In genomic region chr12:64569923-64570595, GRCh38 we compare ENCODE assay signal across 3 cellular contexts.
TF ChIP-seq lines count a peak whose summit lies in the region.

No MANE protein-coding gene starts in this region.

TF ChIP-seq in SK-N-SH treated with all-trans-retinoic acid at 6 μM for 48 hours, 23 proteins besides CTCF, POLR2A, EP300 and RAD21 (continues in another document):
- TF ChIP-seq PATZ1 (CRISPR knock-in tag; IDR thresholded peaks at IDR 0.05; ENCODE audit: borderline replicate concordance) (no peak), GLIS3 (CRISPR knock-in tag; IDR thresholded peaks at IDR 0.05) (no peak), CSRNP3 (CRISPR knock-in tag; IDR thresholded peaks at IDR 0.05) (no peak)
- TF ChIP-seq, protein P1, sequence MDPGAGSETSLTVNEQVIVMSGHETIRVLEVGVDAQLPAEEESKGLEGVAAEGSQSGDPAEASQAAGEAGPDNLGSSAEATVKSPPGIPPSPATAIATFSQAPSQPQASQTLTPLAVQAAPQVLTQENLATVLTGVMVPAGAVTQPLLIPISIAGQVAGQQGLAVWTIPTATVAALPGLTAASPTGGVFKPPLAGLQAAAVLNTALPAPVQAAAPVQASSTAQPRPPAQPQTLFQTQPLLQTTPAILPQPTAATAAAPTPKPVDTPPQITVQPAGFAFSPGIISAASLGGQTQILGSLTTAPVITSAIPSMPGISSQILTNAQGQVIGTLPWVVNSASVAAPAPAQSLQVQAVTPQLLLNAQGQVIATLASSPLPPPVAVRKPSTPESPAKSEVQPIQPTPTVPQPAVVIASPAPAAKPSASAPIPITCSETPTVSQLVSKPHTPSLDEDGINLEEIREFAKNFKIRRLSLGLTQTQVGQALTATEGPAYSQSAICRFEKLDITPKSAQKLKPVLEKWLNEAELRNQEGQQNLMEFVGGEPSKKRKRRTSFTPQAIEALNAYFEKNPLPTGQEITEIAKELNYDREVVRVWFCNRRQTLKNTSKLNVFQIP (CRISPR knock-in tag; IDR thresholded peaks at IDR 0.05; ENCODE audit: borderline replicate concordance, low read depth) = no peak
- TF ChIP-seq, protein P2, sequence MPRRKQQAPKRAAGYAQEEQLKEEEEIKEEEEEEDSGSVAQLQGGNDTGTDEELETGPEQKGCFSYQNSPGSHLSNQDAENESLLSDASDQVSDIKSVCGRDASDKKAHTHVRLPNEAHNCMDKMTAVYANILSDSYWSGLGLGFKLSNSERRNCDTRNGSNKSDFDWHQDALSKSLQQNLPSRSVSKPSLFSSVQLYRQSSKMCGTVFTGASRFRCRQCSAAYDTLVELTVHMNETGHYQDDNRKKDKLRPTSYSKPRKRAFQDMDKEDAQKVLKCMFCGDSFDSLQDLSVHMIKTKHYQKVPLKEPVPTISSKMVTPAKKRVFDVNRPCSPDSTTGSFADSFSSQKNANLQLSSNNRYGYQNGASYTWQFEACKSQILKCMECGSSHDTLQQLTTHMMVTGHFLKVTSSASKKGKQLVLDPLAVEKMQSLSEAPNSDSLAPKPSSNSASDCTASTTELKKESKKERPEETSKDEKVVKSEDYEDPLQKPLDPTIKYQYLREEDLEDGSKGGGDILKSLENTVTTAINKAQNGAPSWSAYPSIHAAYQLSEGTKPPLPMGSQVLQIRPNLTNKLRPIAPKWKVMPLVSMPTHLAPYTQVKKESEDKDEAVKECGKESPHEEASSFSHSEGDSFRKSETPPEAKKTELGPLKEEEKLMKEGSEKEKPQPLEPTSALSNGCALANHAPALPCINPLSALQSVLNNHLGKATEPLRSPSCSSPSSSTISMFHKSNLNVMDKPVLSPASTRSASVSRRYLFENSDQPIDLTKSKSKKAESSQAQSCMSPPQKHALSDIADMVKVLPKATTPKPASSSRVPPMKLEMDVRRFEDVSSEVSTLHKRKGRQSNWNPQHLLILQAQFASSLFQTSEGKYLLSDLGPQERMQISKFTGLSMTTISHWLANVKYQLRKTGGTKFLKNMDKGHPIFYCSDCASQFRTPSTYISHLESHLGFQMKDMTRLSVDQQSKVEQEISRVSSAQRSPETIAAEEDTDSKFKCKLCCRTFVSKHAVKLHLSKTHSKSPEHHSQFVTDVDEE (CRISPR knock-in tag; IDR thresholded peaks at IDR 0.05) = no peak

TF ChIP-seq in SK-N-SH, 30 proteins besides CTCF, POLR2A, EP300 and RAD21 (continued from another document):
- TF ChIP-seq, protein P3, sequence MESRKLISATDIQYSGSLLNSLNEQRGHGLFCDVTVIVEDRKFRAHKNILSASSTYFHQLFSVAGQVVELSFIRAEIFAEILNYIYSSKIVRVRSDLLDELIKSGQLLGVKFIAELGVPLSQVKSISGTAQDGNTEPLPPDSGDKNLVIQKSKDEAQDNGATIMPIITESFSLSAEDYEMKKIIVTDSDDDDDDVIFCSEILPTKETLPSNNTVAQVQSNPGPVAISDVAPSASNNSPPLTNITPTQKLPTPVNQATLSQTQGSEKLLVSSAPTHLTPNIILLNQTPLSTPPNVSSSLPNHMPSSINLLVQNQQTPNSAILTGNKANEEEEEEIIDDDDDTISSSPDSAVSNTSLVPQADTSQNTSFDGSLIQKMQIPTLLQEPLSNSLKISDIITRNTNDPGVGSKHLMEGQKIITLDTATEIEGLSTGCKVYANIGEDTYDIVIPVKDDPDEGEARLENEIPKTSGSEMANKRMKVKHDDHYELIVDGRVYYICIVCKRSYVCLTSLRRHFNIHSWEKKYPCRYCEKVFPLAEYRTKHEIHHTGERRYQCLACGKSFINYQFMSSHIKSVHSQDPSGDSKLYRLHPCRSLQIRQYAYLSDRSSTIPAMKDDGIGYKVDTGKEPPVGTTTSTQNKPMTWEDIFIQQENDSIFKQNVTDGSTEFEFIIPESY (IDR thresholded peaks at IDR 0.05; ENCODE audit: borderline replicate concordance, low read depth) = no peak
- TF ChIP-seq, protein P4, sequence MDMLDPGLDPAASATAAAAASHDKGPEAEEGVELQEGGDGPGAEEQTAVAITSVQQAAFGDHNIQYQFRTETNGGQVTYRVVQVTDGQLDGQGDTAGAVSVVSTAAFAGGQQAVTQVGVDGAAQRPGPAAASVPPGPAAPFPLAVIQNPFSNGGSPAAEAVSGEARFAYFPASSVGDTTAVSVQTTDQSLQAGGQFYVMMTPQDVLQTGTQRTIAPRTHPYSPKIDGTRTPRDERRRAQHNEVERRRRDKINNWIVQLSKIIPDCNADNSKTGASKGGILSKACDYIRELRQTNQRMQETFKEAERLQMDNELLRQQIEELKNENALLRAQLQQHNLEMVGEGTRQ (IDR thresholded peaks at IDR 0.05; ENCODE audit: borderline replicate concordance, low read depth, low read length) = no peak

TF ChIP-seq in GM23338, 12 proteins besides CTCF, POLR2A, EP300 and RAD21 (continued from another document):
- TF ChIP-seq, protein P5, sequence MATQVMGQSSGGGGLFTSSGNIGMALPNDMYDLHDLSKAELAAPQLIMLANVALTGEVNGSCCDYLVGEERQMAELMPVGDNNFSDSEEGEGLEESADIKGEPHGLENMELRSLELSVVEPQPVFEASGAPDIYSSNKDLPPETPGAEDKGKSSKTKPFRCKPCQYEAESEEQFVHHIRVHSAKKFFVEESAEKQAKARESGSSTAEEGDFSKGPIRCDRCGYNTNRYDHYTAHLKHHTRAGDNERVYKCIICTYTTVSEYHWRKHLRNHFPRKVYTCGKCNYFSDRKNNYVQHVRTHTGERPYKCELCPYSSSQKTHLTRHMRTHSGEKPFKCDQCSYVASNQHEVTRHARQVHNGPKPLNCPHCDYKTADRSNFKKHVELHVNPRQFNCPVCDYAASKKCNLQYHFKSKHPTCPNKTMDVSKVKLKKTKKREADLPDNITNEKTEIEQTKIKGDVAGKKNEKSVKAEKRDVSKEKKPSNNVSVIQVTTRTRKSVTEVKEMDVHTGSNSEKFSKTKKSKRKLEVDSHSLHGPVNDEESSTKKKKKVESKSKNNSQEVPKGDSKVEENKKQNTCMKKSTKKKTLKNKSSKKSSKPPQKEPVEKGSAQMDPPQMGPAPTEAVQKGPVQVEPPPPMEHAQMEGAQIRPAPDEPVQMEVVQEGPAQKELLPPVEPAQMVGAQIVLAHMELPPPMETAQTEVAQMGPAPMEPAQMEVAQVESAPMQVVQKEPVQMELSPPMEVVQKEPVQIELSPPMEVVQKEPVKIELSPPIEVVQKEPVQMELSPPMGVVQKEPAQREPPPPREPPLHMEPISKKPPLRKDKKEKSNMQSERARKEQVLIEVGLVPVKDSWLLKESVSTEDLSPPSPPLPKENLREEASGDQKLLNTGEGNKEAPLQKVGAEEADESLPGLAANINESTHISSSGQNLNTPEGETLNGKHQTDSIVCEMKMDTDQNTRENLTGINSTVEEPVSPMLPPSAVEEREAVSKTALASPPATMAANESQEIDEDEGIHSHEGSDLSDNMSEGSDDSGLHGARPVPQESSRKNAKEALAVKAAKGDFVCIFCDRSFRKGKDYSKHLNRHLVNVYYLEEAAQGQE (IDR thresholded peaks at IDR 0.05; ENCODE audit: unreplicated experiment) = no peak
- no peak for TF ChIP-seq EZH2phosphoT487 (IDR thresholded peaks at IDR 0.05; ENCODE audit: unreplicated experiment)
- no peak for TF ChIP-seq NANOG (IDR thresholded peaks at IDR 0.05; ENCODE audit: borderline replicate concordance)
- TF ChIP-seq, protein P6, sequence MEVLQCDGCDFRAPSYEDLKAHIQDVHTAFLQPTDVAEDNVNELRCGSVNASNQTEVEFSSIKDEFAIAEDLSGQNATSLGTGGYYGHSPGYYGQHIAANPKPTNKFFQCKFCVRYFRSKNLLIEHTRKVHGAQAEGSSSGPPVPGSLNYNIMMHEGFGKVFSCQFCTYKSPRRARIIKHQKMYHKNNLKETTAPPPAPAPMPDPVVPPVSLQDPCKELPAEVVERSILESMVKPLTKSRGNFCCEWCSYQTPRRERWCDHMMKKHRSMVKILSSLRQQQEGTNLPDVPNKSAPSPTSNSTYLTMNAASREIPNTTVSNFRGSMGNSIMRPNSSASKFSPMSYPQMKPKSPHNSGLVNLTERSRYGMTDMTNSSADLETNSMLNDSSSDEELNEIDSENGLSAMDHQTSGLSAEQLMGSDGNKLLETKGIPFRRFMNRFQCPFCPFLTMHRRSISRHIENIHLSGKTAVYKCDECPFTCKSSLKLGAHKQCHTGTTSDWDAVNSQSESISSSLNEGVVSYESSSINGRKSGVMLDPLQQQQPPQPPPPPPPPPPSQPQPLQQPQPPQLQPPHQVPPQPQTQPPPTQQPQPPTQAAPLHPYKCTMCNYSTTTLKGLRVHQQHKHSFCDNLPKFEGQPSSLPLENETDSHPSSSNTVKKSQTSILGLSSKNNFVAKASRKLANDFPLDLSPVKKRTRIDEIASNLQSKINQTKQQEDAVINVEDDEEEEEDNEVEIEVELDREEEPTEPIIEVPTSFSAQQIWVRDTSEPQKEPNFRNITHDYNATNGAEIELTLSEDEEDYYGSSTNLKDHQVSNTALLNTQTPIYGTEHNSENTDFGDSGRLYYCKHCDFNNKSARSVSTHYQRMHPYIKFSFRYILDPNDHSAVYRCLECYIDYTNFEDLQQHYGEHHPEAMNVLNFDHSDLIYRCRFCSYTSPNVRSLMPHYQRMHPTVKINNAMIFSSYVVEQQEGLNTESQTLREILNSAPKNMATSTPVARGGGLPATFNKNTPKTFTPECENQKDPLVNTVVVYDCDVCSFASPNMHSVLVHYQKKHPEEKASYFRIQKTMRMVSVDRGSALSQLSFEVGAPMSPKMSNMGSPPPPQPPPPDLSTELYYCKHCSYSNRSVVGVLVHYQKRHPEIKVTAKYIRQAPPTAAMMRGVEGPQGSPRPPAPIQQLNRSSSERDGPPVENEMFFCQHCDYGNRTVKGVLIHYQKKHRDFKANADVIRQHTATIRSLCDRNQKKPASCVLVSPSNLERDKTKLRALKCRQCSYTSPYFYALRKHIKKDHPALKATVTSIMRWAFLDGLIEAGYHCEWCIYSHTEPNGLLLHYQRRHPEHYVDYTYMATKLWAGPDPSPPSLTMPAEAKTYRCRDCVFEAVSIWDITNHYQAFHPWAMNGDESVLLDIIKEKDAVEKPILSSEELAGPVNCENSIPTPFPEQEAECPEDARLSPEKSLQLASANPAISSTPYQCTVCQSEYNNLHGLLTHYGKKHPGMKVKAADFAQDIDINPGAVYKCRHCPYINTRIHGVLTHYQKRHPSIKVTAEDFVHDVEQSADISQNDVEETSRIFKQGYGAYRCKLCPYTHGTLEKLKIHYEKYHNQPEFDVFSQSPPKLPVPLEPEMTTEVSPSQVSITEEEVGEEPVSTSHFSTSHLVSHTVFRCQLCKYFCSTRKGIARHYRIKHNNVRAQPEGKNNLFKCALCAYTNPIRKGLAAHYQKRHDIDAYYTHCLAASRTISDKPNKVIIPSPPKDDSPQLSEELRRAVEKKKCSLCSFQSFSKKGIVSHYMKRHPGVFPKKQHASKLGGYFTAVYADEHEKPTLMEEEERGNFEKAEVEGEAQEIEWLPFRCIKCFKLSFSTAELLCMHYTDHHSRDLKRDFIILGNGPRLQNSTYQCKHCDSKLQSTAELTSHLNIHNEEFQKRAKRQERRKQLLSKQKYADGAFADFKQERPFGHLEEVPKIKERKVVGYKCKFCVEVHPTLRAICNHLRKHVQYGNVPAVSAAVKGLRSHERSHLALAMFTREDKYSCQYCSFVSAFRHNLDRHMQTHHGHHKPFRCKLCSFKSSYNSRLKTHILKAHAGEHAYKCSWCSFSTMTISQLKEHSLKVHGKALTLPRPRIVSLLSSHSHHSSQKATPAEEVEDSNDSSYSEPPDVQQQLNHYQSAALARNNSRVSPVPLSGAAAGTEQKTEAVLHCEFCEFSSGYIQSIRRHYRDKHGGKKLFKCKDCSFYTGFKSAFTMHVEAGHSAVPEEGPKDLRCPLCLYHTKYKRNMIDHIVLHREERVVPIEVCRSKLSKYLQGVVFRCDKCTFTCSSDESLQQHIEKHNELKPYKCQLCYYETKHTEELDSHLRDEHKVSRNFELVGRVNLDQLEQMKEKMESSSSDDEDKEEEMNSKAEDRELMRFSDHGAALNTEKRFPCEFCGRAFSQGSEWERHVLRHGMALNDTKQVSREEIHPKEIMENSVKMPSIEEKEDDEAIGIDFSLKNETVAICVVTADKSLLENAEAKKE (CRISPR knock-in tag; IDR thresholded peaks at IDR 0.05) = no peak
- no peak for TF ChIP-seq CREB1 (CRISPR knock-in tag; IDR thresholded peaks at IDR 0.05; ENCODE audit: low read depth)
